21 cellular contexts compared by ENCODE assay signal in the genomic region with DNA sequence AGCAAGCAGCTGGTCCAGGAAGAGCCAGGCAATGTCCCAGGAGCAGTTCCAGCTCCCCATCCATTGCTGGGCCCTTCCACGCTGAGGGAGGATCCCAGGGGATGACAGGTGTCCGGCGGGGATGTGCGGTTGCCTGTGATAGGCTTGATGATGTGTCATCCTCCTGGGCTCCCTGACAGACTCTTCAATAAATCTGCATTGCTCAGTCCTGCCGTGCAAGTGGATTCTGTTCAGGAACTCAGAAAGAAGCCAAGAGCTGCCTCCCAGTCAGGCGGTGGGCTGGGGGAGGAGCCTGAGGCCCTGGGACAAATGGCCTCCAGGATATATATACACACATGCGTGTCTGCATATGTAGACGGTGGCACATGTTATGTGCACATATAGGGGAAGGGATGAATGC. TPM values are rescaled to one million over a fixed set of nuclear protein-coding genes. Genes with fewer than 3 reads are reported as not detected.
"Had no signal": no experiment of that assay in that cellular context is flagged by ENCODE, and none has a peak within 500 bp of the region (broad histone marks: within the 10 kb centered on the region; RNA-seq: fewer than 3 reads in every experiment).

No MANE protein-coding gene starts in this region.

- H3K27me3 Mint-ChIP-seq: activated naive CD8-positive, alpha-beta T cell treated with anti-CD3 and anti-CD28 coated beads, Interleukin-2, amount 10 ng/mL, durations not matched to agents 7 days and 5 days had no signal

- H3K4me3 Mint-ChIP-seq: activated naive CD8-positive, alpha-beta T cell treated with anti-CD3 and anti-CD28 coated beads, Interleukin-2, amount 10 ng/mL, durations not matched to agents 7 days and 5 days; central memory CD8-positive, alpha-beta T cell; immature natural killer cell; mesothelial cell of epicardium; stimulated activated naive CD8-positive, alpha-beta T cell treated with anti-CD3 and anti-CD28 coated beads, Interleukin-15, Interleukin-2, amounts not matched to agents 100 ng/mL and 50 ng/mL, for 24 hours; type B pancreatic cell had no signal

- H3K9me3 Mint-ChIP-seq: activated naive CD8-positive, alpha-beta T cell treated with anti-CD3 and anti-CD28 coated beads, Interleukin-2, amount 10 ng/mL, durations not matched to agents 7 days and 5 days; central memory CD8-positive, alpha-beta T cell; immature natural killer cell; mesothelial cell of epicardium; stimulated activated naive CD8-positive, alpha-beta T cell treated with anti-CD3 and anti-CD28 coated beads, Interleukin-15, Interleukin-2, amounts not matched to agents 100 ng/mL and 50 ng/mL, for 24 hours; type B pancreatic cell had no signal

- H3K4me1 Mint-ChIP-seq: central memory CD8-positive, alpha-beta T cell; immature natural killer cell had no signal

- H3K36me3 Mint-ChIP-seq: activated naive CD8-positive, alpha-beta T cell treated with anti-CD3 and anti-CD28 coated beads, Interleukin-2, amount 10 ng/mL, durations not matched to agents 7 days and 5 days; immature natural killer cell; mesothelial cell of epicardium; type B pancreatic cell had no signal

- H3K27me3 ChIP-seq: brain microvascular endothelial cell had no signal

- H3K4me3 ChIP-seq: coronary artery, esophagus squamous epithelium, lower lobe of right lung had no signal

- H3K36me3 ChIP-seq: brain microvascular endothelial cell, esophagus squamous epithelium, lower lobe of right lung had no signal

- H3K4me1 ChIP-seq: esophagus squamous epithelium, lower lobe of right lung had no signal

- H3K27ac Mint-ChIP-seq: activated naive CD8-positive, alpha-beta T cell treated with anti-CD3 and anti-CD28 coated beads, Interleukin-2, amount 10 ng/mL, durations not matched to agents 7 days and 5 days; immature natural killer cell; mesothelial cell of epicardium; stimulated activated naive CD8-positive, alpha-beta T cell treated with anti-CD3 and anti-CD28 coated beads, Interleukin-15, Interleukin-2, amounts not matched to agents 100 ng/mL and 50 ng/mL, for 24 hours; type B pancreatic cell had no signal

- DNase-seq: activated CD4-positive, alpha-beta T cell treated with anti-CD3 and anti-CD28 coated beads, Interleukin-2, amount 50 U/mL, for 1 hour; activated CD8-positive, alpha-beta memory T cell treated with anti-CD3 and anti-CD28 coated beads for 24 hours; activated naive CD8-positive, alpha-beta T cell treated with anti-CD3 and anti-CD28 coated beads, Interleukin-2, amount 10 ng/mL, durations not matched to agents 7 days and 5 days; brain microvascular endothelial cell; effector CD4-positive, alpha-beta T cell; esophagus squamous epithelium; foreskin melanocyte; immature natural killer cell; left colon; lower lobe of right lung; small intestine; stimulated activated CD4-positive, alpha-beta T cell treated with anti-CD3 and anti-CD28 coated beads, Interleukin-4, amount 100 ng/mL, for 4 hours; T-helper 1 cell; T1000 had no signal

- H3K27ac ChIP-seq: brain microvascular endothelial cell, coronary artery, esophagus squamous epithelium, lower lobe of right lung had no signal

- H3K9me3 ChIP-seq: esophagus squamous epithelium, lower lobe of right lung had no signal

- ATAC-seq: activated CD4-positive, CD25-positive, alpha-beta regulatory T cell treated with anti-CD3 and anti-CD28 coated beads, Interleukin-2, amount 50 U/mL, for 24 hours; left colon; lower lobe of right lung had no signal

RNA-seq across cellular contexts. Expression of gene CRMP1, which starts 28.2 kb away (rescaled TPM):
- total RNA-seq: activated naive CD8-positive, alpha-beta T cell treated with anti-CD3 and anti-CD28 coated beads, Interleukin-2, amount 10 ng/mL, durations not matched to agents 7 days and 5 days; endothelial cell of umbilical vein had no signal
- polyA plus RNA-seq: immature natural killer cell had no signal
